ENCODE assay signal across 1 cellular context in genomic region chr3:177197041-177197933, GRCh38.
A peak's percentile ranks its signal among the peaks of the same experiment; 100 is the strongest.
TF ChIP-seq lines count a peak whose summit lies in the region.

TBL1XR1 (minus strand) TSS chr3:177197482; CDS start chr3:177064977, 132,505 bp downstream.

TF ChIP-seq in HEK293, 187 proteins besides CTCF, POLR2A, EP300 and RAD21 (continued from another document):
- TF ChIP-seq INSM2 (tag by site-specific recombination; IDR thresholded peaks at IDR 0.05) (peak; percentile 40; the same call in 1 of the 2 replicates), ZBTB8A (tag by site-specific recombination; IDR thresholded peaks at IDR 0.05) (peak; percentile 67), GLIS2 (tag by site-specific recombination; IDR thresholded peaks at IDR 0.05) (peak; percentile 30; the same call in 1 of the 2 replicates), ZFHX2 (tag by site-specific recombination; conservative IDR thresholded peaks at IDR 0.05) (peak; percentile 57; the same call in 1 of the 2 replicates), KLF17 (tag by site-specific recombination; IDR thresholded peaks at IDR 0.05) (0 out of 2 replicates have a peak, but pooled peaks have one; percentile 26), PRDM1 (tag by site-specific recombination; IDR thresholded peaks at IDR 0.05) (peak; percentile 71), ZNF610 (tag by site-specific recombination; IDR thresholded peaks at IDR 0.05; ENCODE audit: borderline replicate concordance) (no peak), ZNF341 (tag by site-specific recombination; IDR thresholded peaks at IDR 0.05; ENCODE audit: low read depth) (peak; percentile 95), KLF16 (tag by site-specific recombination; IDR thresholded peaks at IDR 0.05) (no peak), ZNF670 (tag by site-specific recombination; IDR thresholded peaks at IDR 0.05; ENCODE audit: low read depth) (no peak), IKZF3 (tag by site-specific recombination; IDR thresholded peaks at IDR 0.05) (0 out of 2 replicates have a peak, but pooled peaks have one; percentile 45), EGR2 (tag by site-specific recombination; IDR thresholded peaks at IDR 0.05; ENCODE audit: low read depth) (0 out of 2 replicates have a peak, but pooled peaks have one; percentile 29), ZNF398 (tag by site-specific recombination; IDR thresholded peaks at IDR 0.05) (peak; percentile 63; the same call in 1 of the 2 replicates), ZBTB26 (tag by site-specific recombination; optimal IDR thresholded peaks at IDR 0.05) (peak; percentile 32), GLIS1 (tag by site-specific recombination; IDR thresholded peaks at IDR 0.05) (peak; percentile 52)
TF ChIP-seq in HEK293: peak in this region for 13.
